In the genomic region with DNA sequence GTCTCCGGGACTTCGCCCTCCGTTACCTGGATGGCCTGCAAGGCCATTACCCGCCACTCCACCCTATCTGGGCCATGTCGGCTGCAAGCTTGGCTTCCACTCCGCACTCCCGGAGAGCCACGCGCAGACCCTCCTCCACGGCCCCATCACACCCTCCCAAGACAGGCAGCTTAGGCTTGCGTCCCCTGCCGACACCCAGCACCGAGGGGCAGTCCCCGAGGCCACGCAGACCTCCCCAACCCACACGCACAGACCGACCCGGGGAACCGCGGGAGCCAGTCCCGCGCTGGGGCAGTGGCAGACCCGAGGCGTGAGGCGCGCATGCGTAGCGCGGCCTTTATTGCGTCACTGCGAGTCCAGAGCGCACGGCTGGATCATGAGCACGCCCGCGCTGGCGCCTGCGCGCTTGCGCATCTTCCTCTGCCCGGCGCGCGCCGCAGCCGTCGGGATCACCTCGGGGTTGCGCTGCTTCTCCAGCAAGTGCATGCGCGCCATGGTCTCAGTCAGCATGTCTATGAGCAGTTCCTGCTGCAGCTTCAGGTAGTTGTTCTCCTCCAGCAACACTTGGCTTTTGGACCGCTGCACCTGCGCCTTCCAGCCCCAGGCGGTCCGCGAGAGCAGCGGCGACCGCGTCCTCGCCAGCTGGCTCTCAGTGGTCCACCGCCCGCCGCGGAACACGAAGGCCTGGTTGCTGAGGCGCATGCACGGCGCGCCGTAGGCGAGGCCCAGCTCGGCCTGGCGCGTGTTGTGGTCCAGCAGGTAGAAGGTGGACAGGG, we compare ENCODE assay signal across 8 cellular contexts. TPM values are rescaled to one million over a fixed set of nuclear protein-coding genes. Genes with fewer than 3 reads are reported as not detected.
DNase-seq lines count a peak whose midpoint lies in the region; ATAC-seq and TF ChIP-seq lines count a peak whose summit lies in the region.

No MANE protein-coding gene starts in this region.

- no peaks in the 10 kb centered on the region for H3K9me3 Mint-ChIP-seq in activated CD4-positive, alpha-beta T cell treated with anti-CD3 and anti-CD28 coated beads for 36 hours (ENCODE audit: low read depth)

- peak overlapping the region; percentile 97 for H3K27ac Mint-ChIP-seq in activated CD4-positive, alpha-beta T cell treated with anti-CD3 and anti-CD28 coated beads for 36 hours

- TF ChIP-seq CTCF in choroid plexus epithelial cell (conservative IDR thresholded peaks at IDR 0.05; ENCODE audit: low read depth, low read length): no peak

- H3K27me3 Mint-ChIP-seq in activated CD4-positive, alpha-beta T cell treated with anti-CD3 and anti-CD28 coated beads for 36 hours: no peaks in the 10 kb centered on the region

- H3K4me3 Mint-ChIP-seq in activated CD4-positive, alpha-beta T cell treated with anti-CD3 and anti-CD28 coated beads for 36 hours: peak overlapping the region; percentile 91

- peak overlapping the region; percentile 98 for H3K4me3 ChIP-seq in choroid plexus epithelial cell (ENCODE audit: low read depth, low read length)

- H3K4me1 Mint-ChIP-seq in activated CD4-positive, alpha-beta T cell treated with anti-CD3 and anti-CD28 coated beads for 36 hours: peaks cover 23% of the 10 kb centered on the region

- intact Hi-C loops in activated CD4-positive, alpha-beta T cell treated with anti-CD3 and anti-CD28 coated beads for 36 hours (cut with DNase I, micrococcal nuclease): loop anchor here (1.0 to 10.0 kb wide), 14 partner anchors 20 to 1051 kb away; partner anchors contain the start of genes CANX (in 2 of the 2), CLK4 (in 1 of the 2), HNRNPH1 (in 1 of the 2) and MAML1 (in 1 of the 2)

- peak; percentile 97 for ATAC-seq in HG03432 (IDR thresholded peaks at IDR 0.05; ENCODE audit: unreplicated experiment)
- peak; percentile 90 for ATAC-seq in activated CD4-positive, alpha-beta T cell treated with anti-CD3 and anti-CD28 coated beads for 36 hours

- peaks cover 32% of the 10 kb centered on the region for H3K36me3 Mint-ChIP-seq in activated CD4-positive, alpha-beta T cell treated with anti-CD3 and anti-CD28 coated beads for 36 hours (ENCODE audit: low read depth)

- DNase-seq in Ammon's horn (ENCODE audit: low spot score): peak; percentile 96
- DNase-seq in GM19238 (ENCODE audit: insufficient read length, low spot score): peak; percentile 84
- DNase-seq in NCI-H510A (lab: John Stamatoyannopoulos, UW): peak; percentile 73
- DNase-seq in activated CD4-positive, alpha-beta T cell treated with anti-CD3 and anti-CD28 coated beads for 36 hours: peak; percentile 97
- DNase-seq in choroid plexus epithelial cell (ENCODE audit: low read depth): peak; percentile 96
- peak; percentile 95 for DNase-seq in kidney tubule cell (ENCODE audit: low spot score)
- peak; percentile 91 to 94 for DNase-seq in stimulated activated CD4-positive, alpha-beta T cell treated with anti-CD3 and anti-CD28 coated beads, Interleukin-15, amount 100 ng/mL, for 48 hours (ENCODE audit: low read depth in 2 of 2)

- POLR2A ChIA-PET in activated CD4-positive, alpha-beta T cell treated with anti-CD3 and anti-CD28 coated beads for 36 hours (lab: Charles Lee): interaction anchor here (0.6 to 2.4 kb wide), 7 partner anchors 19 to 119 kb away, joined by 3 to 10 read pairs (median 5); partner anchors contain the start of genes HNRNPH1 and MAML1

- CTCF ChIA-PET in activated CD4-positive, alpha-beta T cell treated with anti-CD3 and anti-CD28 coated beads for 36 hours (lab: Charles Lee): interaction anchor here (0.6 to 2.2 kb wide), 7 partner anchors 9 to 128 kb away, joined by 3 to 6 read pairs (median 3); partner anchors contain the start of gene MGAT4B

RNA-seq across cellular contexts. Expression of gene CBY3, which starts 2.4 kb away (rescaled TPM):
- total RNA-seq in activated CD4-positive, alpha-beta T cell treated with anti-CD3 and anti-CD28 coated beads for 36 hours: under 1 TPM; 0.40 to 0.71 TPM

RNA-seq across cellular contexts. Expression of gene CANX, which starts 20.3 kb away (rescaled TPM):
- total RNA-seq in activated CD4-positive, alpha-beta T cell treated with anti-CD3 and anti-CD28 coated beads for 36 hours: 100 to 1,000 TPM; 472 to 554 TPM

RNA-seq across cellular contexts. Expression of gene MAML1, which starts 54.2 kb away (rescaled TPM):
- 10 to 100 TPM; 25.4 to 32.6 TPM for total RNA-seq in activated CD4-positive, alpha-beta T cell treated with anti-CD3 and anti-CD28 coated beads for 36 hours

RNA-seq across cellular contexts. Expression of gene HNRNPH1, which starts 55.0 kb away (rescaled TPM):
- 100 to 1,000 TPM; 634 to 659 TPM for total RNA-seq in activated CD4-positive, alpha-beta T cell treated with anti-CD3 and anti-CD28 coated beads for 36 hours

Comparison
In these comparisons a context has a peak if more than half of its experiments do, and no peak if none do; other contexts are left out.
1. Peak in every context shown above with its lines: DNase-seq, ATAC-seq and H3K4me3 ChIP-seq.